12 cellular contexts compared by ENCODE assay signal in the genomic region with DNA sequence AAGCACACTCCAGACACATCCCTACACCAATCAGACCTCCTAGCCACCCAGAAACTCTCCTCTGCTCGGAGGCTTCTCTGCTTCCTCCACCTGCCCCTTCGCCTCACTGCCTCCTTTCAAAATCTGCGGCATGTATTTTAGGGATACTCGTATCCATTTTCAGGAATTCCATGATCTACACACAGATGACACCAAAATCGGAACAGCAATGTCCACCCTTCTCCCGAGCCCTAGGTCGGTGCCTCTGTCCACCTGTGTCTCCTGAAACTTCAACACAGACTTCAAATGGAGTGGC. TPM values are rescaled to one million over a fixed set of nuclear protein-coding genes. Genes with fewer than 3 reads are reported as not detected.
DNase-seq lines count a peak whose midpoint lies in the region; ATAC-seq and TF ChIP-seq lines count a peak whose summit lies in the region.
"Had no signal": no experiment of that assay in that cellular context is flagged by ENCODE, and none has a peak within 500 bp of the region (broad histone marks: within the 10 kb centered on the region; RNA-seq: fewer than 3 reads in every experiment).

No MANE protein-coding gene starts in this region.

- no peaks in the 10 kb centered on the region for H3F3A ChIP-seq in PC-3 (ENCODE audit: low read length, unreplicated experiment)

- H3K27me3 ChIP-seq in duodenal mucosa (ENCODE audit: control insufficient read depth in 1 of 2, insufficient read depth in 2 of 2, low read length in 2 of 2), result peaks cover 12 to 16% of the 10 kb centered on the region in 2 donors
- no peaks in the 10 kb centered on the region for H3K27me3 ChIP-seq in PC-3 (ENCODE audit: low read length)
- H3K27me3 ChIP-seq in esophagus squamous epithelium, result peaks cover 0 to 49% (median 0%) of the 10 kb centered on the region in 4 donors

- peaks cover 29 to 33% of the 10 kb centered on the region in 2 donors for H3K4me1 ChIP-seq in duodenal mucosa (ENCODE audit: control insufficient read depth in 1 of 2, insufficient read depth in 2 of 2, low read length in 2 of 2)
- peaks cover 30% of the 10 kb centered on the region for H3K4me1 ChIP-seq in PC-3 (ENCODE audit: insufficient read depth, low read length)
- H3K4me1 ChIP-seq in esophagus squamous epithelium, result peaks cover 20 to 51% (median 21%) of the 10 kb centered on the region in 3 donors

- H3K36me3 Mint-ChIP-seq in activated naive CD8-positive, alpha-beta T cell, result no peaks in the 10 kb centered on the region
- peaks cover 1% of the 10 kb centered on the region for H3K36me3 Mint-ChIP-seq in activated naive CD8-positive, alpha-beta T cell treated with anti-CD3 and anti-CD28 coated beads for 36 hours
- H3K36me3 Mint-ChIP-seq in natural killer cell, result no peaks in the 10 kb centered on the region

- no peak overlapping the region for H3K4me2 ChIP-seq in PC-3 (ENCODE audit: low read length)

- WGBS in esophagus squamous epithelium, 2 donors, result 64 to 71% methylated on average over 7 of the region's 7 CpGs

- no peak for ATAC-seq in natural killer cell
- ATAC-seq in PC-3, result no peak
- ATAC-seq in HG02938 (IDR thresholded peaks at IDR 0.05; ENCODE audit: unreplicated experiment), result no peak
- ATAC-seq: stimulated activated naive CD8-positive, alpha-beta T cell treated with anti-CD3 and anti-CD28 coated beads, Interleukin-15, Interleukin-2, amounts not matched to agents 100 U/mL and 50 U/mL, for 24 hours had no signal

- H3K4me3 Mint-ChIP-seq in activated naive CD8-positive, alpha-beta T cell, result peak overlapping the region; percentile 82
- no peak overlapping the region for H3K4me3 Mint-ChIP-seq in activated naive CD8-positive, alpha-beta T cell treated with anti-CD3 and anti-CD28 coated beads for 36 hours
- H3K4me3 Mint-ChIP-seq in natural killer cell, result peak overlapping the region; percentile 78

- POLR2A ChIA-PET in PC-3 (lab: Charles Lee; ENCODE audit: unreplicated experiment), result no interaction called here

- TF ChIP-seq CTCF in natural killer cell (IDR thresholded peaks at IDR 0.05) (no peak), PC-3 (conservative IDR thresholded peaks at IDR 0.05; ENCODE audit: low read depth, low read length) (no peak), esophagus squamous epithelium (IDR thresholded peaks at IDR 0.05) (no peak)

- BruUV-seq in PC-3 (replicated peaks; lab: Mats Ljungman, UMichigan), result no TSS peak

- H3K36me3 ChIP-seq in duodenal mucosa (ENCODE audit: control insufficient read depth in 1 of 2, insufficient read depth in 2 of 2, low read length in 2 of 2) (no peaks in the 10 kb centered on the region), PC-3 (ENCODE audit: low read depth, low read length) (no peaks in the 10 kb centered on the region), esophagus squamous epithelium (no peaks in the 10 kb centered on the region)

- intact Hi-C loops in natural killer cell (cut with micrococcal nuclease) (no loop called here), PC-3 (cut with micrococcal nuclease) (loop anchor here (2.0 to 10.0 kb wide), 5 partner anchors 70 to 396 kb away; no protein-coding TSS in a partner anchor), esophagus squamous epithelium (cut with DNase I) (no loop called here)

- H3K27me3 Mint-ChIP-seq in activated naive CD8-positive, alpha-beta T cell, result peaks cover 37% of the 10 kb centered on the region
- H3K27me3 Mint-ChIP-seq in activated naive CD8-positive, alpha-beta T cell treated with anti-CD3 and anti-CD28 coated beads for 36 hours, result peaks cover 75% of the 10 kb centered on the region
- peaks cover 56 to 66% of the 10 kb centered on the region in 2 donors for H3K27me3 Mint-ChIP-seq in natural killer cell (ENCODE audit: low read depth in 2 of 2)

- peaks cover 6% of the 10 kb centered on the region for H3K4me1 Mint-ChIP-seq in activated naive CD8-positive, alpha-beta T cell (ENCODE audit: low read depth)
- peaks cover 5% of the 10 kb centered on the region for H3K4me1 Mint-ChIP-seq in activated naive CD8-positive, alpha-beta T cell treated with anti-CD3 and anti-CD28 coated beads for 36 hours
- H3K4me1 Mint-ChIP-seq in natural killer cell, result peaks cover 11 to 12% of the 10 kb centered on the region in 2 donors

- H3K27ac ChIP-seq in duodenal mucosa (ENCODE audit: low read depth, low read length) (no peak overlapping the region), PC-3 (ENCODE audit: low read length) (no peak overlapping the region), esophagus squamous epithelium (no peak overlapping the region)

- H3K9me2 ChIP-seq in PC-3 (replicated peaks; ENCODE audit: low read length), result no peaks in the 10 kb centered on the region

- H3K9me3 Mint-ChIP-seq in activated naive CD8-positive, alpha-beta T cell (ENCODE audit: low read depth), result no peaks in the 10 kb centered on the region
- H3K9me3 Mint-ChIP-seq in activated naive CD8-positive, alpha-beta T cell treated with anti-CD3 and anti-CD28 coated beads for 36 hours, result peaks cover 2% of the 10 kb centered on the region
- H3K9me3 Mint-ChIP-seq in natural killer cell, result no peaks in the 10 kb centered on the region

- no peak overlapping the region for H2AFZ ChIP-seq in PC-3 (ENCODE audit: low read length)

- H3K9ac ChIP-seq in duodenal mucosa (ENCODE audit: low read depth in 1 of 2, low read length in 2 of 2) (peak overlapping the region in 1 of 2 donors; percentile 6), PC-3 (ENCODE audit: low read length) (no peak overlapping the region)

- H3K4me3 ChIP-seq in duodenal mucosa (ENCODE audit: low read depth in 1 of 2, low read length in 2 of 2) (peak overlapping the region; percentile 73 to 75), PC-3 (ENCODE audit: low read length) (no peak overlapping the region), esophagus squamous epithelium (peak overlapping the region in 2 of 4 donors; percentile 79 to 94)

- no peak for DNase-seq in activated naive CD8-positive, alpha-beta T cell treated with anti-CD3 and anti-CD28 coated beads for 36 hours
- no peak for DNase-seq in natural killer cell
- no peak for DNase-seq in NCI-H524 (lab: John Stamatoyannopoulos, UW)
- no peak for DNase-seq in PC-3
- DNase-seq in esophagus squamous epithelium (lab: John Stamatoyannopoulos, UW), result no peak
- DNase-seq: erythroblast; NCI-H2227 treated with DMSO at 0.1 percent for 48 hours; stimulated activated CD4-positive, alpha-beta T cell treated with anti-CD3 and anti-CD28 coated beads, Interleukin-1b, Interleukin-23, amount 100 ng/mL, for 48 hours; stimulated activated naive CD8-positive, alpha-beta T cell treated with anti-CD3 and anti-CD28 coated beads, Interleukin-15, Interleukin-2, amounts not matched to agents 100 U/mL and 50 U/mL, for 24 hours had no signal

- H3K27ac Mint-ChIP-seq in activated naive CD8-positive, alpha-beta T cell, result no peak overlapping the region
- H3K27ac Mint-ChIP-seq in activated naive CD8-positive, alpha-beta T cell treated with anti-CD3 and anti-CD28 coated beads for 36 hours, result no peak overlapping the region
- H3K27ac Mint-ChIP-seq in natural killer cell, result no peak overlapping the region

- no peaks in the 10 kb centered on the region for H3K9me3 ChIP-seq in duodenal mucosa (ENCODE audit: control insufficient read depth in 1 of 2, low read length in 2 of 2)
- no peaks in the 10 kb centered on the region for H3K9me3 ChIP-seq in PC-3 (ENCODE audit: low read length)
- no peaks in the 10 kb centered on the region for H3K9me3 ChIP-seq in esophagus squamous epithelium

- no peak for TF ChIP-seq POLR2A in esophagus squamous epithelium (IDR thresholded peaks at IDR 0.05)

- CTCF ChIA-PET in PC-3 (lab: Charles Lee), result no interaction called here

- peaks cover 33% of the 10 kb centered on the region for H3K79me2 ChIP-seq in PC-3 (ENCODE audit: low read length)

- 0 out of 2 replicates have a peak, but pooled peaks cover 6% of the 10 kb centered on the region for H4K20me1 ChIP-seq in PC-3 (ENCODE audit: low read length)

RNA-seq across cellular contexts. Expression of gene SH3BP4, which starts 1.4 kb away (rescaled TPM):
- total RNA-seq in activated naive CD8-positive, alpha-beta T cell treated with anti-CD3 and anti-CD28 coated beads for 36 hours, result under 1 TPM; 0.18 to 0.33 TPM
- total RNA-seq in natural killer cell, result 1 to 10 TPM in 2 of 3 donors, under 1 TPM in 1; 0.39 to 2.6 (median 1.0) TPM
- 35.2 and 47.3 TPM in 2 replicates for total RNA-seq in PC-3 (2014; rRNA removed)
- total RNA-seq in esophagus squamous epithelium, result 10 to 100 TPM; 11.0 to 22.9 (median 18.7) TPM
